In the genomic region with DNA sequence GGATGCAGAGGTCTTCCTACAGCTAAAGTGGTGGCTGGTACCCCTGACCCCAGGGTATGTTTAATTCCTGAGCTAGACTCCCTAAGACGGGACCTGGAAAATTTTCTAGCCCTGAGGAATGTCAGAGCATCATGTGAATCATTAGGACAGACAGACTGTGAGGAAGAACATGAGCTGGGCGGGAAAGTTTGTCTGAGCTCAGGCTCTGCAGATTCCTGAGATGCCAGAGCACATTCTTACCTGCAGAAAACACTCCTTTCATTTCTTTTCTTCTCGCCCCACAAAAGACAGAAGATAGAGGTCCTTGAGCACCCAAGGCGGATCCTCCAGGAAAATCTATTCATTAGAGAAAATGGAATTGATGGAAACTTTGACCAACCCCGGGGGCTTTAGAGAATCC, we compare ENCODE assay signal across 12 cellular contexts. TPM values are rescaled to one million over a fixed set of nuclear protein-coding genes. Genes with fewer than 3 reads are reported as not detected.
A peak's percentile ranks its signal among the peaks of the same experiment; 100 is the strongest.
DNase-seq lines count a peak whose midpoint lies in the region; ATAC-seq and TF ChIP-seq lines count a peak whose summit lies in the region.
"Had no signal": no experiment of that assay in that cellular context is flagged by ENCODE, and none has a peak within 500 bp of the region (broad histone marks: within the 10 kb centered on the region; RNA-seq: fewer than 3 reads in every experiment).

No MANE protein-coding gene starts in this region.

- CTCF ChIA-PET in activated CD8-positive, alpha-beta T cell treated with anti-CD3 and anti-CD28 coated beads, Interleukin-2, amount 10 ng/mL, durations not matched to agents 7 days and 5 days (lab: Charles Lee): interaction anchor here (0.9 to 6.8 kb wide), 5 partner anchors 8 to 42 kb away, joined by 4 to 58 read pairs (median 4); no protein-coding TSS in a partner anchor
- CTCF ChIA-PET in activated CD8-positive, alpha-beta T cell treated with anti-CD3 and anti-CD28 coated beads for 36 hours (lab: Charles Lee): interaction anchor here (0.8 to 6.6 kb wide), 4 partner anchors 15 to 31 kb away, joined by 3 to 60 read pairs (median 3); no protein-coding TSS in a partner anchor

- H3K27ac ChIP-seq in lower lobe of right lung: peak overlapping the region; percentile 73

- H3K4me1 ChIP-seq in lower lobe of right lung: peaks cover 98% of the 10 kb centered on the region

- peaks cover 78% of the 10 kb centered on the region for H3K36me3 Mint-ChIP-seq in activated CD8-positive, alpha-beta T cell treated with anti-CD3 and anti-CD28 coated beads, Interleukin-2, amount 10 ng/mL, durations not matched to agents 7 days and 5 days (ENCODE audit: low read depth)
- H3K36me3 Mint-ChIP-seq in activated CD8-positive, alpha-beta T cell treated with anti-CD3 and anti-CD28 coated beads for 36 hours (ENCODE audit: low read depth): peaks cover 23% of the 10 kb centered on the region
- peaks cover 29% of the 10 kb centered on the region for H3K36me3 Mint-ChIP-seq in type B pancreatic cell

- H3K27me3 ChIP-seq in lower lobe of right lung (ENCODE audit: low read depth): no peaks in the 10 kb centered on the region

- peak overlapping the region; percentile 99 for H3K27ac Mint-ChIP-seq in activated CD8-positive, alpha-beta T cell treated with anti-CD3 and anti-CD28 coated beads, Interleukin-2, amount 10 ng/mL, durations not matched to agents 7 days and 5 days
- H3K27ac Mint-ChIP-seq in activated CD8-positive, alpha-beta T cell treated with anti-CD3 and anti-CD28 coated beads for 36 hours: no peak overlapping the region
- peak overlapping the region; percentile 66 for H3K27ac Mint-ChIP-seq in type B pancreatic cell

- no peak overlapping the region for H3K4me3 Mint-ChIP-seq in activated CD8-positive, alpha-beta T cell treated with anti-CD3 and anti-CD28 coated beads, Interleukin-2, amount 10 ng/mL, durations not matched to agents 7 days and 5 days
- no peak overlapping the region for H3K4me3 Mint-ChIP-seq in activated CD8-positive, alpha-beta T cell treated with anti-CD3 and anti-CD28 coated beads for 36 hours
- peak overlapping the region; percentile 32 for H3K4me3 Mint-ChIP-seq in type B pancreatic cell
- H3K4me3 Mint-ChIP-seq: stimulated activated naive CD8-positive, alpha-beta T cell treated with anti-CD3 and anti-CD28 coated beads, Interleukin-15, Interleukin-2, amounts not matched to agents 100 ng/mL and 50 ng/mL, for 24 hours had no signal

- TF ChIP-seq CTCF in activated CD8-positive, alpha-beta T cell treated with anti-CD3 and anti-CD28 coated beads for 36 hours (IDR thresholded peaks at IDR 0.05): no peak
- TF ChIP-seq CTCF in lower lobe of right lung (IDR thresholded peaks at IDR 0.05) (no peak), type B pancreatic cell (conservative IDR thresholded peaks at IDR 0.05) (no peak)

- H3K9me3 Mint-ChIP-seq in activated CD8-positive, alpha-beta T cell treated with anti-CD3 and anti-CD28 coated beads, Interleukin-2, amount 10 ng/mL, durations not matched to agents 7 days and 5 days (ENCODE audit: insufficient read depth): no peaks in the 10 kb centered on the region
- no peaks in the 10 kb centered on the region for H3K9me3 Mint-ChIP-seq in activated CD8-positive, alpha-beta T cell treated with anti-CD3 and anti-CD28 coated beads for 36 hours
- H3K9me3 Mint-ChIP-seq in type B pancreatic cell: no peaks in the 10 kb centered on the region
- H3K9me3 Mint-ChIP-seq: stimulated activated naive CD8-positive, alpha-beta T cell treated with anti-CD3 and anti-CD28 coated beads, Interleukin-15, Interleukin-2, amounts not matched to agents 100 ng/mL and 50 ng/mL, for 24 hours had no signal

- no peak overlapping the region for H3K4me3 ChIP-seq in lower lobe of right lung

- intact Hi-C loops in activated CD8-positive, alpha-beta T cell treated with anti-CD3 and anti-CD28 coated beads for 36 hours (cut with micrococcal nuclease): no loop called here
- intact Hi-C loops in lower lobe of right lung (cut with DNase I): no loop called here

- POLR2A ChIA-PET in activated CD8-positive, alpha-beta T cell treated with anti-CD3 and anti-CD28 coated beads, Interleukin-2, amount 10 ng/mL, durations not matched to agents 7 days and 5 days (lab: Charles Lee): interaction anchor here (0.9 to 1.3 kb wide), 2 partner anchors 8 to 126 kb away, joined by 3 to 4 read pairs; no protein-coding TSS in a partner anchor
- POLR2A ChIA-PET in activated CD8-positive, alpha-beta T cell treated with anti-CD3 and anti-CD28 coated beads for 36 hours (lab: Charles Lee): interaction anchor here (0.8 kb wide), 1 partner anchor 128 kb away, joined by 4 read pairs; no protein-coding TSS in a partner anchor

- H3K36me3 ChIP-seq in lower lobe of right lung: peaks cover 59% of the 10 kb centered on the region

- H3K4me1 Mint-ChIP-seq in activated CD8-positive, alpha-beta T cell treated with anti-CD3 and anti-CD28 coated beads, Interleukin-2, amount 10 ng/mL, durations not matched to agents 7 days and 5 days (ENCODE audit: low read depth): peaks cover 86% of the 10 kb centered on the region
- peaks cover 66% of the 10 kb centered on the region for H3K4me1 Mint-ChIP-seq in activated CD8-positive, alpha-beta T cell treated with anti-CD3 and anti-CD28 coated beads for 36 hours (ENCODE audit: low read depth)
- peaks cover 38% of the 10 kb centered on the region for H3K4me1 Mint-ChIP-seq in type B pancreatic cell (ENCODE audit: unreplicated experiment)

- DNase-seq in activated CD8-positive, alpha-beta T cell treated with anti-CD3 and anti-CD28 coated beads, Interleukin-2, amount 10 ng/mL, durations not matched to agents 7 days and 5 days: no peak
- no peak for DNase-seq in activated CD8-positive, alpha-beta T cell treated with anti-CD3 and anti-CD28 coated beads for 36 hours
- DNase-seq in astrocyte of the hippocampus (ENCODE audit: low read depth, low spot score) (peak; percentile 71), lower lobe of right lung (no peak), type B pancreatic cell (ENCODE audit: extremely low spot score, unreplicated experiment) (no peak), dermis blood vessel endothelial cell (no peak)
- DNase-seq: activated CD8-positive, alpha-beta memory T cell treated with anti-CD3 and anti-CD28 coated beads, Interleukin-2, amount 50 U/mL, for 4 hours; NCI-H524 treated with DMSO at 0.1 percent for 48 hours had no signal

- ATAC-seq in activated CD8-positive, alpha-beta T cell treated with anti-CD3 and anti-CD28 coated beads, Interleukin-2, amount 10 ng/mL, durations not matched to agents 7 days and 5 days: no peak
- ATAC-seq in activated CD8-positive, alpha-beta T cell treated with anti-CD3 and anti-CD28 coated beads for 36 hours: no peak
- no peak for ATAC-seq in lower lobe of right lung
- ATAC-seq in GM18517 (IDR thresholded peaks at IDR 0.05; ENCODE audit: unreplicated experiment): no peak
- no peak for ATAC-seq in GM21526 (IDR thresholded peaks at IDR 0.05; ENCODE audit: low FRiP score, unreplicated experiment)

- H3K9me3 ChIP-seq in lower lobe of right lung: no peaks in the 10 kb centered on the region

- no peaks in the 10 kb centered on the region for H3K27me3 Mint-ChIP-seq in activated CD8-positive, alpha-beta T cell treated with anti-CD3 and anti-CD28 coated beads, Interleukin-2, amount 10 ng/mL, durations not matched to agents 7 days and 5 days (ENCODE audit: low read depth)
- H3K27me3 Mint-ChIP-seq in activated CD8-positive, alpha-beta T cell treated with anti-CD3 and anti-CD28 coated beads for 36 hours: no peaks in the 10 kb centered on the region
- H3K27me3 Mint-ChIP-seq in type B pancreatic cell: no peaks in the 10 kb centered on the region
- H3K27me3 Mint-ChIP-seq: stimulated activated naive CD8-positive, alpha-beta T cell treated with anti-CD3 and anti-CD28 coated beads, Interleukin-15, Interleukin-2, amounts not matched to agents 100 ng/mL and 50 ng/mL, for 24 hours had no signal

RNA-seq across cellular contexts. Expression of gene CAPN2, which starts 6.5 kb away (rescaled TPM):
- 100 to 1,000 TPM; 176 to 178 TPM for total RNA-seq in activated CD8-positive, alpha-beta T cell treated with anti-CD3 and anti-CD28 coated beads, Interleukin-2, amount 10 ng/mL, durations not matched to agents 7 days and 5 days
- total RNA-seq in activated CD8-positive, alpha-beta T cell treated with anti-CD3 and anti-CD28 coated beads for 36 hours: 10 to 100 TPM; 31.5 to 33.6 TPM
- total RNA-seq in lower lobe of right lung (253 TPM), type B pancreatic cell (ENCODE audit: low replicate concordance) (111 and 120 TPM in 2 replicates), dermis blood vessel endothelial cell (159 and 248 TPM in 2 replicates)

RNA-seq across cellular contexts. Expression of gene CAPN8, which starts 53.3 kb away (rescaled TPM):
- total RNA-seq in activated CD8-positive, alpha-beta T cell treated with anti-CD3 and anti-CD28 coated beads, Interleukin-2, amount 10 ng/mL, durations not matched to agents 7 days and 5 days: under 1 TPM in 1 of 2 experiments, not detected in 1; 0.08 TPM
- total RNA-seq in activated CD8-positive, alpha-beta T cell treated with anti-CD3 and anti-CD28 coated beads for 36 hours: not detected
- total RNA-seq in lower lobe of right lung (70.6 TPM), type B pancreatic cell (ENCODE audit: low replicate concordance) (0.71 and 2.3 TPM in 2 replicates), dermis blood vessel endothelial cell (not detected in 2 replicates)
- total RNA-seq: mononuclear cell had no signal

Comparison
In these comparisons a context has a peak if more than half of its experiments do, and no peak if none do; other contexts are left out.
1. RNA of gene CAPN8, which starts 53.3 kb away (total RNA-seq): 70.6 TPM in lower lobe of right lung (single experiment); 0.71 to 2.3 TPM in type B pancreatic cell, 0.08 TPM in activated CD8-positive, alpha-beta T cell treated with anti-CD3 and anti-CD28 coated beads, Interleukin-2, amount 10 ng/mL, durations not matched to agents 7 days and 5 days, not detected in activated CD8-positive, alpha-beta T cell treated with anti-CD3 and anti-CD28 coated beads for 36 hours and not detected in dermis blood vessel endothelial cell; every median in the first group is over 10 times any median in the second.